Comparison of ENCODE assay signal across 8 cellular contexts in genomic region chr3:105836533-105836932, GRCh38. TPM values are rescaled to one million over a fixed set of nuclear protein-coding genes. Genes with fewer than 3 reads are reported as not detected.
DNase-seq lines count a peak whose midpoint lies in the region; ATAC-seq and TF ChIP-seq lines count a peak whose summit lies in the region.

No MANE protein-coding gene starts in this region.

- H3K36me3 Mint-ChIP-seq in activated CD4-positive, alpha-beta T cell treated with anti-CD3 and anti-CD28 coated beads for 36 hours (ENCODE audit: low read depth) = peaks cover 68% of the 10 kb centered on the region
- peaks cover 67% of the 10 kb centered on the region for H3K36me3 Mint-ChIP-seq in nephron progenitor cell (ENCODE audit: low read depth)

- H3K4me3 Mint-ChIP-seq in activated CD4-positive, alpha-beta T cell treated with anti-CD3 and anti-CD28 coated beads for 36 hours = peak overlapping the region; percentile 15
- no peak overlapping the region for H3K4me3 Mint-ChIP-seq in nephron progenitor cell

- DNase-seq in activated CD4-positive, alpha-beta T cell treated with anti-CD3 and anti-CD28 coated beads for 36 hours = peak; percentile 73
- no peak for DNase-seq in activated CD4-positive, alpha-beta T cell treated with anti-CD3 and anti-CD28 coated beads, Interleukin-2, amount 50 U/mL, for 1 hour
- DNase-seq in amniotic stem cell (lab: John Stamatoyannopoulos, UW) (peak; percentile 63), nephron progenitor cell (no peak), HUDEP-2 (lab: John Stamatoyannopoulos, UW; ENCODE audit: unreplicated experiment in 76 of 76) (no peak), NCI-H1092 treated with DMSO at 0.1 percent for 48 hours (lab: John Stamatoyannopoulos, UW) (no peak)

- TF ChIP-seq CTCF in nephron progenitor cell (IDR thresholded peaks at IDR 0.05) = no peak

- H3K27ac Mint-ChIP-seq in activated CD4-positive, alpha-beta T cell treated with anti-CD3 and anti-CD28 coated beads for 36 hours = peak overlapping the region; percentile 81
- peak overlapping the region; percentile 10 for H3K27ac Mint-ChIP-seq in nephron progenitor cell

- H3K27me3 Mint-ChIP-seq in activated CD4-positive, alpha-beta T cell treated with anti-CD3 and anti-CD28 coated beads for 36 hours = no peaks in the 10 kb centered on the region
- H3K27me3 Mint-ChIP-seq in nephron progenitor cell (ENCODE audit: low read depth, poor library complexity) = no peaks in the 10 kb centered on the region

- POLR2A ChIA-PET in activated CD4-positive, alpha-beta T cell treated with anti-CD3 and anti-CD28 coated beads for 36 hours (lab: Charles Lee) = interaction anchor here (0.8 to 2.3 kb wide), 6 partner anchors 9 to 33 kb away, joined by 4 to 9 read pairs (median 8); no protein-coding TSS in a partner anchor

- CTCF ChIA-PET in activated CD4-positive, alpha-beta T cell treated with anti-CD3 and anti-CD28 coated beads for 36 hours (lab: Charles Lee) = interaction anchor here (0.6 to 1.8 kb wide), 8 partner anchors 10 to 507 kb away, joined by 3 to 8 read pairs (median 4); partner anchors contain the start of gene CBLB

- ATAC-seq in activated CD4-positive, alpha-beta T cell treated with anti-CD3 and anti-CD28 coated beads for 36 hours = peak; percentile 68
- ATAC-seq in HG02973 (IDR thresholded peaks at IDR 0.05; ENCODE audit: unreplicated experiment) (peak; percentile 51), esophagus mucosa (no peak)

- intact Hi-C loops in activated CD4-positive, alpha-beta T cell treated with anti-CD3 and anti-CD28 coated beads for 36 hours (cut with DNase I, micrococcal nuclease) = loop anchor here in 1 of 2 experiments (2.0 to 10.0 kb wide), 2 partner anchors 30 to 768 kb away; no protein-coding TSS in a partner anchor

- no peaks in the 10 kb centered on the region for H3K9me3 Mint-ChIP-seq in activated CD4-positive, alpha-beta T cell treated with anti-CD3 and anti-CD28 coated beads for 36 hours (ENCODE audit: low read depth)
- no peaks in the 10 kb centered on the region for H3K9me3 Mint-ChIP-seq in nephron progenitor cell

- peaks cover 80% of the 10 kb centered on the region for H3K4me1 Mint-ChIP-seq in activated CD4-positive, alpha-beta T cell treated with anti-CD3 and anti-CD28 coated beads for 36 hours
- peaks cover 44% of the 10 kb centered on the region for H3K4me1 Mint-ChIP-seq in nephron progenitor cell

RNA-seq across cellular contexts. Expression of gene CBLB, which starts 32.3 kb away (rescaled TPM):
- total RNA-seq in activated CD4-positive, alpha-beta T cell treated with anti-CD3 and anti-CD28 coated beads for 36 hours = 100 to 1,000 TPM; 112 to 163 TPM
- total RNA-seq in esophagus mucosa = 11.0 TPM

Comparison
In these comparisons a context has a peak if more than half of its experiments do, and no peak if none do; other contexts are left out.
1. DNase-seq: peak in activated CD4-positive, alpha-beta T cell treated with anti-CD3 and anti-CD28 coated beads for 36 hours (single experiment) and amniotic stem cell (single experiment); none in activated CD4-positive, alpha-beta T cell treated with anti-CD3 and anti-CD28 coated beads, Interleukin-2, amount 50 U/mL, for 1 hour (single experiment), nephron progenitor cell (single experiment), HUDEP-2 (0 of 76) and NCI-H1092 treated with DMSO at 0.1 percent for 48 hours (single experiment).